30 cellular contexts compared by ENCODE assay signal in the genomic region with DNA sequence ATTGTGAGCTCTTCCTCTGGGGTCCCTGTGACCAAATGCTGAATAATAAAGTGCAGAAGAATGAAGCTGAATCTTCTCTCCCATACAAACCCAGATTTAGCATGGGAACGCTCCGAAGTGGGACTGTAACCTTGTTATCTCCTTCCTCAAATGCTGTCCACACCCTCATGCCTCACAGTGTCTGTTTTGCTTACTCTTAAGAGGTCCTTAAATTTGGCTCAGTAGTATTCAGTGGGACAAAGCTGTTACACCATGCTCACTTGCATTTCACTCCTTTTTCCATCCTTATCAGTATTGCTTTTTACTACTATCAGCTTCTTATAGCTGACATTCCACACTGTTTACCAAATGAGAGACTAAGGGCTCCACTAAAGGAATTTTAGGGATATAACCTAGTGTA. TPM values are rescaled to one million over a fixed set of nuclear protein-coding genes. Genes with fewer than 3 reads are reported as not detected.
DNase-seq lines count a peak whose midpoint lies in the region; ATAC-seq, FAIRE-seq and TF ChIP-seq lines count a peak whose summit lies in the region.
"Had no signal": no experiment of that assay in that cellular context is flagged by ENCODE, and none has a peak within 500 bp of the region (broad histone marks: within the 10 kb centered on the region; RNA-seq: fewer than 3 reads in every experiment).

No MANE protein-coding gene starts in this region.

- no peak overlapping the region for H3K4me2 ChIP-seq in mammary epithelial cell (ENCODE audit: insufficient read depth, low read depth, low read length)
- H3K4me2 ChIP-seq in PC-9, result no peak overlapping the region
- 0 out of 2 replicates have a peak overlapping the region, but pooled peaks have one; percentile 14 for H3K4me2 ChIP-seq in K562 (ENCODE audit: insufficient read depth, low read length)

- H3K4me3 ChIP-seq in mammary epithelial cell (replicated peaks in 1 of 3; ENCODE audit: insufficient read depth in 1 of 3, low read depth in 2 of 3, low read length in 3 of 3) (no peak overlapping the region), PC-9 (no peak overlapping the region), K562 (no peak overlapping the region)
- H3K4me3 ChIP-seq: GM12878, MG63 had no signal

- no peak for TF ChIP-seq RAD21 in K562 (CRISPR knock-in tag; conservative IDR thresholded peaks at IDR 0.05 in 1 of 2, IDR thresholded peaks at IDR 0.05 in 1 of 2)

- DNase-seq in mammary epithelial cell (no peak), MCF 10A (ENCODE audit: unreplicated experiment) (no peak), PC-9 (no peak), K562 (ENCODE audit: extremely low read depth in 1 of 4, low spot score in 3 of 4) (peak in 1 of 4 experiments; percentile 60), islet precursor cell (peak; percentile 29)
- no peak for DNase-seq in stimulated activated CD4-positive, alpha-beta T cell treated with anti-CD3 and anti-CD28 coated beads, Interleukin-15, amount 100 ng/mL, for 24 hours
- DNase-seq: CD8-positive, alpha-beta memory T cell; DMS 273 treated with DMSO at 0.1 percent for 48 hours; DMS79; EL; GDM1; GOT3; HCEC 1CT; KBM-7; MG63; NCI-H1105 treated with DMSO at 0.1 percent for 48 hours; NCI-H146; NCI-H1930; NCI-H2107; NCI-H524; NCI-H748 treated with DMSO at 0.1 percent for 48 hours; RPMI8226; SHP77 treated with DMSO at 0.1 percent for 48 hours had no signal

- no peaks in the 10 kb centered on the region for H3K27me3 Mint-ChIP-seq in MCF 10A (ENCODE audit: insufficient read depth, unreplicated experiment)

- H3K4me3 Mint-ChIP-seq in MCF 10A (ENCODE audit: unreplicated experiment), result no peak overlapping the region
- H3K4me3 Mint-ChIP-seq: B cell; CD8-positive, alpha-beta memory T cell had no signal

- H3K36me3 ChIP-seq in mammary epithelial cell (ENCODE audit: insufficient read depth, low read length) (no peaks in the 10 kb centered on the region), PC-9 (ENCODE audit: low read depth) (no peaks in the 10 kb centered on the region; the same call in 1 of the 2 replicates), K562 (ENCODE audit: control insufficient read depth, insufficient read depth, low read length) (no peaks in the 10 kb centered on the region)
- H3K36me3 ChIP-seq: MG63 had no signal

- H3F3A ChIP-seq in PC-9 (ENCODE audit: insufficient read depth, low read depth), result peaks cover 13% of the 10 kb centered on the region

- no peak overlapping the region for H3K9ac ChIP-seq in mammary epithelial cell (ENCODE audit: insufficient read depth, low read length)
- H3K9ac ChIP-seq in K562 (ENCODE audit: insufficient read depth in 1 of 2, low read depth in 2 of 2, low read length in 2 of 2), result no peak overlapping the region

- no peaks in the 10 kb centered on the region for H3K9me2 ChIP-seq in PC-9 (ENCODE audit: insufficient read depth)

- no peaks in the 10 kb centered on the region for H3K9me3 ChIP-seq in mammary epithelial cell (replicated peaks; ENCODE audit: insufficient read depth, low read length)
- H3K9me3 ChIP-seq in PC-9 (ENCODE audit: insufficient read depth, low read depth), result no peaks in the 10 kb centered on the region
- H3K9me3 ChIP-seq in K562 (replicated peaks; ENCODE audit: control insufficient read depth, insufficient read depth, low read depth, low read length), result no peaks in the 10 kb centered on the region
- H3K9me3 ChIP-seq: MG63 had no signal

- H2AFZ ChIP-seq in mammary epithelial cell (ENCODE audit: low read depth, low read length) (no peak overlapping the region), PC-9 (no peak overlapping the region), K562 (ENCODE audit: low read depth, low read length) (0 out of 2 replicates have a peak overlapping the region, but pooled peaks have one; percentile 13)

- WGBS in mammary epithelial cell (ENCODE audit: low coverage, missing lambda C conversion rate), result 100% methylated on average over 2 of the region's 2 CpGs
- 0% methylated on average over 2 of the region's 2 CpGs for WGBS in K562 (ENCODE audit: insufficient coverage, low coverage, missing lambda C conversion rate)

- no peaks in the 10 kb centered on the region for H4K20me1 ChIP-seq in mammary epithelial cell (ENCODE audit: insufficient read depth, low read length)
- no peaks in the 10 kb centered on the region for H4K20me1 ChIP-seq in PC-9 (ENCODE audit: insufficient read depth)
- no peaks in the 10 kb centered on the region for H4K20me1 ChIP-seq in K562 (replicated peaks; ENCODE audit: control insufficient read depth, insufficient read depth, low read length)

- TF ChIP-seq CTCF in mammary epithelial cell (conservative IDR thresholded peaks at IDR 0.05 in 1 of 2, IDR thresholded peaks at IDR 0.05 in 1 of 2; ENCODE audit: extremely low read depth in 1 of 2, insufficient read depth in 1 of 2, low read depth in 1 of 2, low read length in 2 of 2) (no peak), MCF 10A (IDR thresholded peaks at IDR 0.05; ENCODE audit: unreplicated experiment) (no peak), PC-9 (conservative IDR thresholded peaks at IDR 0.05) (no peak), K562 (IDR thresholded peaks at IDR 0.05 in 2 of 3, conservative IDR thresholded peaks at IDR 0.05 in 1 of 3; ENCODE audit: insufficient read depth in 2 of 3, low read depth in 1 of 3, low read length in 3 of 3) (no peak)

- TF ChIP-seq POLR2A in K562 (conservative IDR thresholded peaks at IDR 0.05), result no peak

- TF ChIP-seq EP300 in K562 (IDR thresholded peaks at IDR 0.05; ENCODE audit: low read length), result no peak

- POLR2A ChIA-PET in MCF 10A (lab: Yijun Ruan, JAX) (interaction anchor here (1.2 to 1.6 kb wide), 3 partner anchors 12 to 126 kb away, joined by 3 to 6 read pairs (median 6); partner anchors contain the start of gene AMOTL1), PC-9 (lab: Charles Lee; ENCODE audit: unreplicated experiment) (no interaction called here), K562 (lab: Yijun Ruan, JAX) (interaction anchor here (0.7 to 1.3 kb wide), 3 partner anchors 9 to 15 kb away, joined by 3 to 5 read pairs (median 5); no protein-coding TSS in a partner anchor)

- peak; percentile 37; the same call in 1 of the 3 replicates for ATAC-seq in K562
- ATAC-seq in HG03095 (IDR thresholded peaks at IDR 0.05; ENCODE audit: unreplicated experiment), result no peak
- no peak for ATAC-seq in HG03108 (IDR thresholded peaks at IDR 0.05; ENCODE audit: unreplicated experiment)
- ATAC-seq: GM12878 had no signal

- BruUV-seq in mammary epithelial cell (replicated peaks; lab: Mats Ljungman, UMichigan) (TSS peak; percentile 17), MCF 10A (replicated peaks; lab: Mats Ljungman, UMichigan) (no TSS peak), PC-9 (replicated peaks; lab: Mats Ljungman, UMichigan) (no TSS peak), K562 (replicated peaks; lab: Mats Ljungman, UMichigan) (no TSS peak)

- H3K79me2 ChIP-seq in mammary epithelial cell (ENCODE audit: insufficient read depth, low read length) (peaks cover 81% of the 10 kb centered on the region), PC-9 (ENCODE audit: low read depth) (peaks cover 29% of the 10 kb centered on the region), K562 (ENCODE audit: control insufficient read depth, insufficient read depth, low read length) (no peaks in the 10 kb centered on the region)

- H3K36me3 Mint-ChIP-seq in MCF 10A (ENCODE audit: insufficient read depth, unreplicated experiment), result peaks cover 18% of the 10 kb centered on the region
- H3K36me3 Mint-ChIP-seq: CD8-positive, alpha-beta memory T cell had no signal

- H3K9me1 ChIP-seq in K562 (ENCODE audit: control insufficient read depth, insufficient read depth, low read length), result no peaks in the 10 kb centered on the region

- H3K4me1 ChIP-seq in mammary epithelial cell (ENCODE audit: insufficient read depth, low read length) (peaks cover 59% of the 10 kb centered on the region), PC-9 (replicated peaks; ENCODE audit: insufficient read depth) (peaks cover 52% of the 10 kb centered on the region), K562 (replicated peaks in 1 of 2; ENCODE audit: control insufficient read depth in 2 of 2, insufficient read depth in 2 of 2, low read length in 2 of 2) (peaks cover 3 to 32% of the 10 kb centered on the region in 2 experiments; a peak in 4 of 5 replicates)

- CTCF ChIA-PET in mammary epithelial cell (lab: Charles Lee; ENCODE audit: low non-redundant PET) (no interaction called here), MCF 10A (lab: Yijun Ruan, JAX) (interaction anchor here (0.6 to 2.7 kb wide), 4 partner anchors 9 to 927 kb away, joined by 3 to 9 read pairs (median 6); no protein-coding TSS in a partner anchor), PC-9 (lab: Charles Lee) (no interaction called here), K562 (lab: Yijun Ruan, JAX; ENCODE audit: low intra/inter-chr PET ratio) (no interaction called here)

- dilution Hi-C loops in mammary epithelial cell (cut with HindIII; ENCODE audit: low sequenced_read_pairs), result no loop called here

- H3K4me1 Mint-ChIP-seq in MCF 10A (ENCODE audit: insufficient read depth, unreplicated experiment), result peaks cover 28% of the 10 kb centered on the region
- H3K4me1 Mint-ChIP-seq: B cell; CD8-positive, alpha-beta memory T cell had no signal

- FAIRE-seq in K562 (lab: Jason Lieb, UNC), result no peak
- FAIRE-seq: GM12878 had no signal

- H3K27me3 ChIP-seq in mammary epithelial cell (ENCODE audit: insufficient read depth, low read length) (no peaks in the 10 kb centered on the region), PC-9 (ENCODE audit: insufficient read depth, low read depth) (no peaks in the 10 kb centered on the region), K562 (ENCODE audit: control insufficient read depth in 2 of 2, insufficient read depth in 2 of 2, low read length in 2 of 2) (no peaks in the 10 kb centered on the region)
- H3K27me3 ChIP-seq: MG63 had no signal

- H3K27ac ChIP-seq in mammary epithelial cell (ENCODE audit: insufficient read depth, low read depth, low read length) (peak overlapping the region; percentile 30), PC-9 (peak overlapping the region; percentile 28; the same call in 1 of the 2 replicates), K562 (ENCODE audit: extremely low read depth, low read depth, low read length) (no peak overlapping the region)
- H3K27ac ChIP-seq: 22Rv1, C4-2B had no signal

- H3K27ac Mint-ChIP-seq in MCF 10A (ENCODE audit: low read depth, unreplicated experiment), result no peak overlapping the region
- H3K27ac Mint-ChIP-seq: B cell; CD8-positive, alpha-beta memory T cell had no signal

- in situ Hi-C loops in mammary epithelial cell (cut with MboI; ENCODE audit: low sequenced_read_pairs in 2 of 2) (no loop called here), K562 (cut with MboI) (no loop called here)

- intact Hi-C loops in mammary epithelial cell (cut with micrococcal nuclease) (no loop called here), MCF 10A (cut with micrococcal nuclease) (no loop called here), PC-9 (cut with micrococcal nuclease; ENCODE audit: unreplicated experiment) (no loop called here), K562 (cut with micrococcal nuclease) (no loop called here)

- no peaks in the 10 kb centered on the region for H3K9me3 Mint-ChIP-seq in MCF 10A (ENCODE audit: unreplicated experiment)

RNA-seq across cellular contexts. Expression of gene AMOTL1, which starts 13.8 kb away (rescaled TPM):
- total RNA-seq in mammary epithelial cell, result 100 to 1,000 TPM; 181 to 201 TPM
- 87.4 TPM for polyA plus RNA-seq in mammary epithelial cell
- 304 TPM for polyA minus RNA-seq in mammary epithelial cell
- 76.6 and 77.0 TPM in 2 replicates for total RNA-seq in MCF 10A (2022)
- 48.0 and 60.5 TPM in 2 replicates for total RNA-seq in PC-9 (2021)
- total RNA-seq in K562 (2011; cell fraction: chromatin; rRNA removed; ENCODE audit: low replicate concordance), result 33.3 and 42.6 TPM in 2 replicates
- total RNA-seq in K562 (2011; cell fraction: nucleolus; rRNA removed), result 17.8 and 18.0 TPM in 2 replicates
- 26.3 and 39.2 TPM in 2 replicates for total RNA-seq in K562 (2011; cell fraction: nucleoplasm; rRNA removed)
- 20.9 and 22.1 TPM in 2 replicates for total RNA-seq in K562 (2014; rRNA removed)
- 14.0 and 14.4 TPM in 2 replicates for total RNA-seq in K562 (2014; rRNA removed; fragmentation: Illumina TruSeq; extraction: Trizol)
- 12.8 and 12.9 TPM in 2 replicates for total RNA-seq in K562 (2015; rRNA removed; fragmentation: Illumina TruSeq; extraction: Trizol)
- total RNA-seq in K562 (2021), result 29.9 and 35.4 TPM in 2 replicates
- polyA plus RNA-seq in K562 (2011; rRNA removed), result 2.5 and 16.7 TPM in 2 replicates
- polyA plus RNA-seq in K562 (2011; cell fraction: cytosol; rRNA removed), result 2.0 and 12.2 TPM in 2 replicates
- polyA plus RNA-seq in K562 (2011; cell fraction: nucleus; rRNA removed), result 3.0 and 21.5 TPM in 2 replicates
- polyA plus RNA-seq in K562 (2012), result 17.9 and 23.2 TPM in 2 replicates
- 18.7 and 18.8 TPM in 2 replicates for polyA plus RNA-seq in K562 (2014; fragmentation: Illumina TruSeq; extraction: Trizol)
- polyA plus RNA-seq in K562 (2014; fragmentation: Nextera tagmentation; extraction: Ambion mirVana), result 1 to 10 TPM; 4.0 to 4.7 TPM
- 12.6 and 13.3 TPM in 2 replicates for polyA plus RNA-seq in K562 (2014; rRNA removed)
- polyA minus RNA-seq in K562 (2011; rRNA and poly(A)+ RNA removed), result 5.5 and 37.5 TPM in 2 replicates
- polyA minus RNA-seq in K562 (2011; cell fraction: cytosol; rRNA and poly(A)+ RNA removed), result 3.5 and 21.8 TPM in 2 replicates
- 3.9 and 17.8 TPM in 2 replicates for polyA minus RNA-seq in K562 (2011; cell fraction: nucleus; rRNA and poly(A)+ RNA removed)
- total RNA-seq: HT-29 had no signal
